Comparison of ENCODE assay signal across 8 cellular contexts in the genomic region with DNA sequence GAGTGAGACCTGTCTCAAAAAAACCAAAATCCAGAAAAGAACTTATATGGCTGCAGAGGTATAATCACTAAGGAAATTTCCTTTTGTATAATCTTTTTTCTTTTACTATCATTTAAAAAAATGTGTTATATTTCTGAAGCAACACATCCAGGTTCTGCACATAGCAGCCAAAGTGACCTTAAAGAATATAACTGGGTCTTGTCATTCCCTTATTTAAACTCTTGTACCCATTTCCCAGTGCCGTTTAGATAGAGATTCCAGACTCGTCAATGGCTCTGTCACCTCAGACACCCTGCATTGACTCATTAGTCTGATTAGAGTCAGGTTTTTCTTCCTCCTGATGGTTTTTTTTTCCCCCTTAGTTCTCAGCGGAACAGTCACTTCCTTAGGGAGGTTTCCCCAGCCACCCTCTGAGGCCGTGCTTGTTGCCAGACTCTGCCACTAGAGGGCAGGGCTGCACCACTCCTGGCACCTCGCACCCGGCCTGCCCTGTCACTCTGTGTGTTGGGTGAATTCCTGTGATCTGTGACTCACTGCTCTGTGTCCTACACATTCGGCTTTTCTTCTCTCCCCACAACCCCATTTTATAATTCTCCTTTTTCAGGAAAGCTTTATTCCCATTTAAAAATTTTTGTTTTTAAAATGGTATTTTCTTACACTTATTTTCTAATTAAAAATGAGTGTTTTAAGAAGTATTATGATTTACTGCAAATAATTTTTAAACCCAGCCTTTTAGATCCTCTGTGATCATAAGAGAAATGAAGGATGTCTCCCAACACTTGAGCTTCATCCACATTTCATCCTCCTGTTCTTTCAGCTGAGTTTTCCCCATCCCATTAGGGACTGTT. TPM values are rescaled to one million over a fixed set of nuclear protein-coding genes. Genes with fewer than 3 reads are reported as not detected.
DNase-seq lines count a peak whose midpoint lies in the region; ATAC-seq and TF ChIP-seq lines count a peak whose summit lies in the region.

No MANE protein-coding gene starts in this region.

- no peaks in the 10 kb centered on the region for H3K79me2 ChIP-seq in MM.1S (ENCODE audit: low read length)

- no peak overlapping the region for H3K4me2 ChIP-seq in MM.1S (ENCODE audit: low read depth, low read length)

- no peak for TF ChIP-seq POLR2A in uterus (IDR thresholded peaks at IDR 0.05)

- intact Hi-C loops in heart right ventricle (cut with DNase I) (loop anchor here in 5 of 10 donors (1.0 to 10.0 kb wide), 6 partner anchors 30 to 778 kb away; partner anchors contain the start of gene HGFAC (in 3 of the 5)), uterus (cut with DNase I; ENCODE audit: low total_unique reads) (no loop called here)

- H3K9ac ChIP-seq in MM.1S (ENCODE audit: low read length) (no peak overlapping the region), adipocyte (ENCODE audit: low read length) (peak overlapping the region; percentile 53)

- H3K27me3 ChIP-seq in HAP-1 (ENCODE audit: low read depth) (no peaks in the 10 kb centered on the region), MM.1S (replicated peaks; ENCODE audit: insufficient read depth, low read length) (no peaks in the 10 kb centered on the region), adipocyte (replicated peaks; ENCODE audit: control insufficient read depth, insufficient read depth, low read length) (no peaks in the 10 kb centered on the region), heart right ventricle (no peaks in the 10 kb centered on the region), uterus (no peaks in the 10 kb centered on the region)

- WGBS in heart right ventricle, 2 donors, result 4 to 6% methylated on average over 7 of the region's 7 CpGs

- no peak overlapping the region for H2AFZ ChIP-seq in MM.1S (ENCODE audit: low read length)

- H3K36me3 ChIP-seq in HAP-1 (replicated peaks) (peaks cover 52% of the 10 kb centered on the region), MM.1S (replicated peaks; ENCODE audit: insufficient read depth, low read length) (0 out of 2 replicates have a peak, but pooled peaks cover 5% of the 10 kb centered on the region), adipocyte (ENCODE audit: control insufficient read depth, insufficient read depth, low read length, severe bottlenecking) (peaks cover 33% of the 10 kb centered on the region), heart right ventricle (peaks cover 0 to 95% (median 13%) of the 10 kb centered on the region in 9 donors), uterus (no peaks in the 10 kb centered on the region)

- no peaks in the 10 kb centered on the region for H3F3A ChIP-seq in MM.1S (ENCODE audit: insufficient read depth, low read length)

- TF ChIP-seq CTCF in GM10266 (IDR thresholded peaks at IDR 0.05; ENCODE audit: control insufficient read depth, insufficient read depth, low read depth, missing control alignments) (peak; percentile 98), MM.1S (IDR thresholded peaks at IDR 0.05; ENCODE audit: low read length) (peak; percentile 96), heart right ventricle (IDR thresholded peaks at IDR 0.05) (peak; percentile 96 to 100 (median 98)), uterus (IDR thresholded peaks at IDR 0.05) (peak; percentile 90 to 96 (median 92))

- H3K27ac ChIP-seq in MM.1S (ENCODE audit: low read length) (no peak overlapping the region), heart right ventricle (peak overlapping the region in 5 of 10 donors; percentile 19 to 70 (median 57)), uterus (peak overlapping the region; percentile 62 to 83)

- no peaks in the 10 kb centered on the region for H3K9me3 ChIP-seq in HAP-1
- H3K9me3 ChIP-seq in MM.1S (replicated peaks; ENCODE audit: insufficient read depth, low read length), result no peaks in the 10 kb centered on the region
- H3K9me3 ChIP-seq in adipocyte (ENCODE audit: control insufficient read depth, low read length), result no peaks in the 10 kb centered on the region
- H3K9me3 ChIP-seq in heart right ventricle, result no peaks in the 10 kb centered on the region
- no peaks in the 10 kb centered on the region for H3K9me3 ChIP-seq in uterus

- no peaks in the 10 kb centered on the region for H3K4me1 ChIP-seq in HAP-1
- no peaks in the 10 kb centered on the region for H3K4me1 ChIP-seq in MM.1S (ENCODE audit: low read length)
- peaks cover 25% of the 10 kb centered on the region for H3K4me1 ChIP-seq in adipocyte (ENCODE audit: control insufficient read depth, insufficient read depth, low read length)
- H3K4me1 ChIP-seq in heart right ventricle, result peaks cover 14 to 44% (median 29%) of the 10 kb centered on the region in 9 donors
- H3K4me1 ChIP-seq in uterus, result peaks cover 0 to 6% of the 10 kb centered on the region in 2 donors

- H3K9me2 ChIP-seq in MM.1S (replicated peaks; ENCODE audit: insufficient read depth, low read length), result no peaks in the 10 kb centered on the region

- DNase-seq in GM10266 (ENCODE audit: extremely low spot score) (peak; percentile 85), HAP-1 (ENCODE audit: low spot score in 2 of 2) (peak; percentile 73 to 86), MM.1S (peak; percentile 64), T-helper 1 cell (peak; percentile 56 to 76 (median 68)), adipocyte (ENCODE audit: low read depth) (peak; percentile 96), heart right ventricle (peak; percentile 85 to 88), pulmonary artery endothelial cell (ENCODE audit: low read depth, low spot score) (peak; percentile 75), uterus (peak; percentile 83 to 87)

- no peaks in the 10 kb centered on the region; the same call in 1 of the 2 replicates for H4K20me1 ChIP-seq in MM.1S (ENCODE audit: insufficient read depth, low read length)

- in situ Hi-C loops in HAP-1 (cut with MboI; ENCODE audit: low sequenced_read_pairs), result loop anchor here (10.0 kb wide), 1 partner anchor 338 kb away; the partner anchor contains the start of gene HGFAC

- peak; percentile 94 to 98 (median 98) for ATAC-seq in heart right ventricle

- H3K4me3 ChIP-seq in HAP-1 (no peak overlapping the region), MM.1S (ENCODE audit: low read length) (no peak overlapping the region), adipocyte (ENCODE audit: low read length) (peak overlapping the region; percentile 55), heart right ventricle (no peak overlapping the region), uterus (no peak overlapping the region)

RNA-seq across cellular contexts. Expression of gene HTT, which starts 32.1 kb away (rescaled TPM):
- total RNA-seq in heart right ventricle (10 to 100 TPM; 19.3 to 34.0 (median 24.6) TPM), pulmonary artery endothelial cell (21.8 and 51.8 TPM in 2 replicates), uterus (10 to 100 TPM; 10.9 to 81.4 (median 49.8) TPM)
- 10 to 100 TPM in 1 of 2 donors, 1 to 10 TPM in 1; 6.3 to 21.9 TPM for polyA plus RNA-seq in heart right ventricle

RNA-seq across cellular contexts. Expression of gene HTT-AS, which starts 32.2 kb away (rescaled TPM):
- total RNA-seq in heart right ventricle, result not detected
- polyA plus RNA-seq in heart right ventricle, result not detected
- total RNA-seq in pulmonary artery endothelial cell, result not detected in 2 replicates
- total RNA-seq in uterus, result not detected
